Comparison of ENCODE assay signal across 8 cellular contexts in the genomic region with DNA sequence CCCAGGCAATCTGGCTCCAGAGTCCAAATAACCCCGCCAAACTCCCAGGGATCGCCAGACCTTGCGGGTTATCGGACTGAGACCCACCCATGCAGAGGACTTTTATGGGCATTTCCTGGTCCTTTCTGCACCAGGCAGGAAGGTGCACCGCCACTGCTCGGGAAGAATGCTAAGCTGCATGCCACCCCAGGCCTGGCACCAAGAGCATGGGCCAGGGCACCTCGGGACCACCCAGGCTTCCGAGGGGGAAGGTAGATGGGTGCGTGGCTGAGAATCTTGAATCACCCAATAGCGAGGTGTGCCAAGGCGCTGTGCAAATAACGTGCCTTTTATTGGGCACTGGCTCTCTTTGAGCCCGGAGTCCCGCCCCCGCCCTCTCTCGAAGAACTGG. TPM values are rescaled to one million over a fixed set of nuclear protein-coding genes. Genes with fewer than 3 reads are reported as not detected.
DNase-seq lines count a peak whose midpoint lies in the region; ATAC-seq and TF ChIP-seq lines count a peak whose summit lies in the region.

No MANE protein-coding gene starts in this region.

- H3K9me3 Mint-ChIP-seq in effector memory CD8-positive, alpha-beta T cell = no peaks in the 10 kb centered on the region
- H3K9me3 Mint-ChIP-seq in naive thymus-derived CD4-positive, alpha-beta T cell = no peaks in the 10 kb centered on the region

- in situ Hi-C loops in GM13977 (cut with MboI; ENCODE audit: low pct_unique_long_range_greater_than_20kb, low sequenced_read_pairs, unreplicated experiment) = no loop called here

- peak overlapping the region; percentile 68 for H3K27ac ChIP-seq in naive thymus-derived CD4-positive, alpha-beta T cell (ENCODE audit: low read depth, low read length)

- peak overlapping the region; percentile 95 to 96 for H3K4me3 Mint-ChIP-seq in effector memory CD8-positive, alpha-beta T cell
- H3K4me3 Mint-ChIP-seq in naive thymus-derived CD4-positive, alpha-beta T cell = peak overlapping the region; percentile 88 to 98 (median 92)

- CTCF ChIA-PET in naive thymus-derived CD4-positive, alpha-beta T cell (lab: Charles Lee) = interaction anchor here (0.6 to 2.3 kb wide), 8 partner anchors 13 to 100 kb away, joined by 3 to 20 read pairs (median 4); no protein-coding TSS in a partner anchor

- DNase-seq in GM13977 (ENCODE audit: low spot score) (peak; percentile 70), RPMI7951 (ENCODE audit: low read depth) (peak; percentile 76), NCI-H524 (lab: John Stamatoyannopoulos, UW) (no peak), NOMO-1 (lab: John Stamatoyannopoulos, UW; ENCODE audit: unreplicated experiment in 2 of 2) (no peak)
- DNase-seq in effector memory CD8-positive, alpha-beta T cell = no peak
- peak in 1 of 9 donors; percentile 38 for DNase-seq in naive thymus-derived CD4-positive, alpha-beta T cell

- H3K27ac Mint-ChIP-seq in effector memory CD8-positive, alpha-beta T cell = peak overlapping the region; percentile 68 to 92
- H3K27ac Mint-ChIP-seq in naive thymus-derived CD4-positive, alpha-beta T cell = peak overlapping the region; percentile 90 to 95 (median 94)

- intact Hi-C loops in naive thymus-derived CD4-positive, alpha-beta T cell (cut with micrococcal nuclease) = loop anchor here (2.0 kb wide), 3 partner anchors 22 to 136 kb away; no protein-coding TSS in a partner anchor

- H3K27me3 ChIP-seq in naive thymus-derived CD4-positive, alpha-beta T cell (ENCODE audit: control insufficient read depth in 2 of 2, insufficient read depth in 2 of 2, low read length in 2 of 2) = no peaks in the 10 kb centered on the region

- peaks cover 15 to 19% of the 10 kb centered on the region in 2 donors for H3K4me1 ChIP-seq in naive thymus-derived CD4-positive, alpha-beta T cell (ENCODE audit: control insufficient read depth in 2 of 2, insufficient read depth in 2 of 2, low read length in 2 of 2)

- TF ChIP-seq CTCF in GM13977 (IDR thresholded peaks at IDR 0.05; ENCODE audit: extremely low read depth, insufficient read depth, missing control alignments) = no peak

- ATAC-seq in HG02840 (IDR thresholded peaks at IDR 0.05; ENCODE audit: low FRiP score, unreplicated experiment) (peak; percentile 4), HG02970 (IDR thresholded peaks at IDR 0.05; ENCODE audit: low FRiP score, unreplicated experiment) (no peak)
- peak; percentile 6 for ATAC-seq in effector memory CD8-positive, alpha-beta T cell (replicated peaks)
- ATAC-seq in naive thymus-derived CD4-positive, alpha-beta T cell = no peak

- no peaks in the 10 kb centered on the region for H3K27me3 Mint-ChIP-seq in effector memory CD8-positive, alpha-beta T cell
- H3K27me3 Mint-ChIP-seq in naive thymus-derived CD4-positive, alpha-beta T cell = no peaks in the 10 kb centered on the region

- H3K4me1 Mint-ChIP-seq in effector memory CD8-positive, alpha-beta T cell (ENCODE audit: low read depth in 2 of 2) = peaks cover 21 to 23% of the 10 kb centered on the region in 2 donors
- H3K4me1 Mint-ChIP-seq in naive thymus-derived CD4-positive, alpha-beta T cell = peaks cover 5 to 30% (median 23%) of the 10 kb centered on the region in 7 donors

- H3K9me3 ChIP-seq in naive thymus-derived CD4-positive, alpha-beta T cell (ENCODE audit: control insufficient read depth in 2 of 3, low read length in 3 of 3) = no peaks in the 10 kb centered on the region

- peaks cover 17% of the 10 kb centered on the region for H3K36me3 Mint-ChIP-seq in effector memory CD8-positive, alpha-beta T cell (ENCODE audit: insufficient read depth)
- peaks cover 0 to 7% (median 4%) of the 10 kb centered on the region in 5 donors for H3K36me3 Mint-ChIP-seq in naive thymus-derived CD4-positive, alpha-beta T cell

- no peaks in the 10 kb centered on the region for H3K36me3 ChIP-seq in naive thymus-derived CD4-positive, alpha-beta T cell (ENCODE audit: control insufficient read depth in 2 of 3, insufficient read depth in 3 of 3, low read length in 3 of 3)

- POLR2A ChIA-PET in naive thymus-derived CD4-positive, alpha-beta T cell (lab: Charles Lee) = interaction anchor here (0.6 to 5.0 kb wide), 21 partner anchors 8 to 136 kb away, joined by 3 to 30 read pairs (median 5); a partner anchor contains a TSS

- peak overlapping the region; percentile 98 for H3K4me3 ChIP-seq in naive thymus-derived CD4-positive, alpha-beta T cell (ENCODE audit: low read length)

RNA-seq across cellular contexts. Expression of a gene that starts 0.4 kb away (rescaled TPM):
- 0.20 TPM in 1 of 2 replicates, not detected in the other for total RNA-seq in RPMI7951 (2014; rRNA removed; shearing (Covaris generic))
- total RNA-seq in naive thymus-derived CD4-positive, alpha-beta T cell = 10 to 100 TPM in 2 of 5 experiments, 1 to 10 TPM in 3; 4.5 to 10.7 (median 5.6) TPM
- polyA plus RNA-seq in naive thymus-derived CD4-positive, alpha-beta T cell = 1 to 10 TPM; 2.7 to 3.5 TPM

RNA-seq across cellular contexts. Expression of a gene that starts 5.6 kb away (rescaled TPM):
- 232 and 297 TPM in 2 replicates for total RNA-seq in RPMI7951 (2014; rRNA removed; shearing (Covaris generic))
- total RNA-seq in naive thymus-derived CD4-positive, alpha-beta T cell = 10 to 100 TPM; 20.3 to 58.6 (median 23.9) TPM
- 10 to 100 TPM; 58.0 to 59.3 TPM for polyA plus RNA-seq in naive thymus-derived CD4-positive, alpha-beta T cell

RNA-seq across cellular contexts. Expression of a gene that starts 28.0 kb away (rescaled TPM):
- 12.1 and 12.8 TPM in 2 replicates for total RNA-seq in RPMI7951 (2014; rRNA removed; shearing (Covaris generic))
- 10 to 100 TPM; 24.5 to 98.8 (median 43.3) TPM for total RNA-seq in naive thymus-derived CD4-positive, alpha-beta T cell
- polyA plus RNA-seq in naive thymus-derived CD4-positive, alpha-beta T cell = 1 to 10 TPM; 4.5 to 6.5 TPM

RNA-seq across cellular contexts. Expression of a gene that starts 42.8 kb away (rescaled TPM):
- total RNA-seq in RPMI7951 (2014; rRNA removed; shearing (Covaris generic)) = 36.7 and 42.7 TPM in 2 replicates
- total RNA-seq in naive thymus-derived CD4-positive, alpha-beta T cell = 10 to 100 TPM; 32.0 to 36.1 (median 35.4) TPM
- 10 to 100 TPM; 27.2 to 34.8 TPM for polyA plus RNA-seq in naive thymus-derived CD4-positive, alpha-beta T cell

RNA-seq across cellular contexts. Expression of a gene that starts 43.0 kb away (rescaled TPM):
- 2.8 and 3.8 TPM in 2 replicates for total RNA-seq in RPMI7951 (2014; rRNA removed; shearing (Covaris generic))
- total RNA-seq in naive thymus-derived CD4-positive, alpha-beta T cell = 1 to 10 TPM in 2 of 5 experiments, under 1 TPM in 3; 0.27 to 5.8 (median 0.59) TPM
- polyA plus RNA-seq in naive thymus-derived CD4-positive, alpha-beta T cell = under 1 TPM in 1 of 2 donors, not detected in 1; 0.49 TPM

Comparison
In these comparisons a context has a peak if more than half of its experiments do, and no peak if none do; other contexts are left out.
1. DNase-seq: peak in GM13977 (single experiment) and RPMI7951 (single experiment); none in effector memory CD8-positive, alpha-beta T cell (0 of 3), NCI-H524 (0 of 2) and NOMO-1 (0 of 2).
2. ATAC-seq: peak in HG02840 (single experiment) and effector memory CD8-positive, alpha-beta T cell (single experiment); none in naive thymus-derived CD4-positive, alpha-beta T cell (single experiment) and HG02970 (single experiment).